ENCODE assay signal across 8 cellular contexts in genomic region chr16:2429771-2430663, GRCh38. TPM values are rescaled to one million over a fixed set of nuclear protein-coding genes. Genes with fewer than 3 reads are reported as not detected.
DNase-seq lines count a peak whose midpoint lies in the region; ATAC-seq and TF ChIP-seq lines count a peak whose summit lies in the region.

No MANE protein-coding gene starts in this region.

- peaks cover 33% of the 10 kb centered on the region for H3K36me3 Mint-ChIP-seq in activated naive CD4-positive, alpha-beta T cell treated with anti-CD3 and anti-CD28 coated beads, Interleukin-2, amount 10 ng/mL, durations not matched to agents 7 days and 5 days
- H3K36me3 Mint-ChIP-seq in progenitor cell of endocrine pancreas (ENCODE audit: insufficient read depth): peaks cover 5% of the 10 kb centered on the region

- peak overlapping the region; percentile 93 for H3K27ac ChIP-seq in KOPT-K1 (ENCODE audit: low read depth, low read length, poor library complexity, severe bottlenecking)

- peaks cover 44% of the 10 kb centered on the region for H3K4me1 Mint-ChIP-seq in activated naive CD4-positive, alpha-beta T cell treated with anti-CD3 and anti-CD28 coated beads, Interleukin-2, amount 10 ng/mL, durations not matched to agents 7 days and 5 days
- peaks cover 11% of the 10 kb centered on the region for H3K4me1 Mint-ChIP-seq in progenitor cell of endocrine pancreas (ENCODE audit: low read depth)

- peak overlapping the region; percentile 69 for H3K4me3 ChIP-seq in AG09309 (ENCODE audit: control insufficient read depth, low read depth, low read length)

- DNase-seq in AG09309 (ENCODE audit: low read depth): no peak
- DNase-seq in activated naive CD4-positive, alpha-beta T cell treated with anti-CD3 and anti-CD28 coated beads, Interleukin-2, amount 10 ng/mL, durations not matched to agents 7 days and 5 days: peak; percentile 44
- DNase-seq in left cardiac atrium: no peak
- no peak for DNase-seq in progenitor cell of endocrine pancreas (ENCODE audit: low spot score, unreplicated experiment)

- CTCF ChIA-PET in activated naive CD4-positive, alpha-beta T cell treated with anti-CD3 and anti-CD28 coated beads, Interleukin-2, amount 10 ng/mL, durations not matched to agents 7 days and 5 days (lab: Charles Lee): interaction anchor here (1.0 to 2.0 kb wide), 5 partner anchors 10 to 71 kb away, joined by 3 to 10 read pairs (median 4); no protein-coding TSS in a partner anchor

- peaks cover 42% of the 10 kb centered on the region for H3K36me3 ChIP-seq in KOPT-K1 (ENCODE audit: insufficient read depth, low read length)

- H3K4me3 Mint-ChIP-seq in activated naive CD4-positive, alpha-beta T cell treated with anti-CD3 and anti-CD28 coated beads, Interleukin-2, amount 10 ng/mL, durations not matched to agents 7 days and 5 days: peak overlapping the region; percentile 94
- H3K4me3 Mint-ChIP-seq in progenitor cell of endocrine pancreas (ENCODE audit: low read depth): peak overlapping the region; percentile 79

- ATAC-seq in GM18517 (IDR thresholded peaks at IDR 0.05; ENCODE audit: unreplicated experiment) (peak; percentile 5), left cardiac atrium (peak; percentile 7 to 16), HG03139 (IDR thresholded peaks at IDR 0.05; ENCODE audit: unreplicated experiment) (no peak), HG03457 (IDR thresholded peaks at IDR 0.05; ENCODE audit: unreplicated experiment) (no peak)

- H3K9me3 ChIP-seq in KOPT-K1 (ENCODE audit: insufficient read depth, low read length, poor library complexity, severe bottlenecking): no peaks in the 10 kb centered on the region

- H3K27ac Mint-ChIP-seq in activated naive CD4-positive, alpha-beta T cell treated with anti-CD3 and anti-CD28 coated beads, Interleukin-2, amount 10 ng/mL, durations not matched to agents 7 days and 5 days: peak overlapping the region; percentile 84
- peak overlapping the region; percentile 51 for H3K27ac Mint-ChIP-seq in progenitor cell of endocrine pancreas

- intact Hi-C loops in left cardiac atrium (cut with DNase I): loop anchor here in 1 of 2 donors (10.0 kb wide), 1 partner anchor 65 kb away; no protein-coding TSS in a partner anchor

- H3K27me3 Mint-ChIP-seq in activated naive CD4-positive, alpha-beta T cell treated with anti-CD3 and anti-CD28 coated beads, Interleukin-2, amount 10 ng/mL, durations not matched to agents 7 days and 5 days: peaks cover 14% of the 10 kb centered on the region
- peaks cover 14% of the 10 kb centered on the region for H3K27me3 Mint-ChIP-seq in progenitor cell of endocrine pancreas

- H3K9me3 Mint-ChIP-seq in activated naive CD4-positive, alpha-beta T cell treated with anti-CD3 and anti-CD28 coated beads, Interleukin-2, amount 10 ng/mL, durations not matched to agents 7 days and 5 days: no peaks in the 10 kb centered on the region
- H3K9me3 Mint-ChIP-seq in progenitor cell of endocrine pancreas (ENCODE audit: low read depth): no peaks in the 10 kb centered on the region

- TF ChIP-seq CTCF in AG09309 (IDR thresholded peaks at IDR 0.05; ENCODE audit: control insufficient read depth, insufficient read depth, low read depth, low read length, missing control alignments) (peak; percentile 15), progenitor cell of endocrine pancreas (IDR thresholded peaks at IDR 0.05; ENCODE audit: unreplicated experiment) (peak; percentile 5)

RNA-seq across cellular contexts. Expression of gene CCNF, which starts 0.8 kb away (rescaled TPM):
- total RNA-seq in left cardiac atrium (1 to 10 TPM; 1.6 to 2.1 TPM), progenitor cell of endocrine pancreas (26.5 and 27.8 TPM in 2 replicates)

RNA-seq across cellular contexts. Expression of gene TEDC2, which starts 29.9 kb away (rescaled TPM):
- 1 to 10 TPM in 1 of 2 donors, under 1 TPM in 1; 0.47 to 2.8 TPM for total RNA-seq in left cardiac atrium
- 27.4 and 32.2 TPM in 2 replicates for total RNA-seq in progenitor cell of endocrine pancreas

RNA-seq across cellular contexts. Expression of gene NTN3, which starts 41.1 kb away (rescaled TPM):
- total RNA-seq in left cardiac atrium: under 1 TPM; 0.39 to 0.65 TPM
- 2.4 and 2.5 TPM in 2 replicates for total RNA-seq in progenitor cell of endocrine pancreas

RNA-seq across cellular contexts. Expression of gene TBC1D24, which starts 44.9 kb away (rescaled TPM):
- 10 to 100 TPM in 1 of 2 donors, 1 to 10 TPM in 1; 9.8 to 15.1 TPM for total RNA-seq in left cardiac atrium
- 23.3 and 23.8 TPM in 2 replicates for total RNA-seq in progenitor cell of endocrine pancreas

Comparison
In these comparisons a context has a peak if more than half of its experiments do, and no peak if none do; other contexts are left out.
1. ATAC-seq: peak in GM18517 (single experiment) and left cardiac atrium (2 of 2); none in HG03139 (single experiment) and HG03457 (single experiment).